ENCODE assay signal across 1 cellular context in genomic region chr14:76495983-76496382, GRCh38.
TF ChIP-seq lines count a peak whose summit lies in the region.

No MANE protein-coding gene starts in this region.

TF ChIP-seq in GM12878, 131 proteins besides CTCF, POLR2A, EP300 and RAD21:
- TF ChIP-seq, protein P1, sequence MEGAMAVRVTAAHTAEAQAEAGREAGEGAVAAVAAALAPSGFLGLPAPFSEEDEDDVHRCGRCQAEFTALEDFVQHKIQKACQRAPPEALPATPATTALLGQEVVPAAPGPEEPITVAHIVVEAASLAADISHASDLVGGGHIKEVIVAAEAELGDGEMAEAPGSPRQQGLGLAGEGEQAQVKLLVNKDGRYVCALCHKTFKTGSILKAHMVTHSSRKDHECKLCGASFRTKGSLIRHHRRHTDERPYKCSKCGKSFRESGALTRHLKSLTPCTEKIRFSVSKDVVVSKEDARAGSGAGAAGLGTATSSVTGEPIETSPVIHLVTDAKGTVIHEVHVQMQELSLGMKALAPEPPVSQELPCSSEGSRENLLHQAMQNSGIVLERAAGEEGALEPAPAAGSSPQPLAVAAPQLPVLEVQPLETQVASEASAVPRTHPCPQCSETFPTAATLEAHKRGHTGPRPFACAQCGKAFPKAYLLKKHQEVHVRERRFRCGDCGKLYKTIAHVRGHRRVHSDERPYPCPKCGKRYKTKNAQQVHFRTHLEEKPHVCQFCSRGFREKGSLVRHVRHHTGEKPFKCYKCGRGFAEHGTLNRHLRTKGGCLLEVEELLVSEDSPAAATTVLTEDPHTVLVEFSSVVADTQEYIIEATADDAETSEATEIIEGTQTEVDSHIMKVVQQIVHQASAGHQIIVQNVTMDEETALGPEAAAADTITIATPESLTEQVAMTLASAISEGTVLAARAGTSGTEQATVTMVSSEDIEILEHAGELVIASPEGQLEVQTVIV (IDR thresholded peaks at IDR 0.05; ENCODE audit: borderline replicate concordance, partially characterized antibody): no peak
- TF ChIP-seq SMARCA5 (IDR thresholded peaks at IDR 0.05): 0 out of 2 replicates have a peak, but pooled peaks have one; percentile 20
